In the genomic region with DNA sequence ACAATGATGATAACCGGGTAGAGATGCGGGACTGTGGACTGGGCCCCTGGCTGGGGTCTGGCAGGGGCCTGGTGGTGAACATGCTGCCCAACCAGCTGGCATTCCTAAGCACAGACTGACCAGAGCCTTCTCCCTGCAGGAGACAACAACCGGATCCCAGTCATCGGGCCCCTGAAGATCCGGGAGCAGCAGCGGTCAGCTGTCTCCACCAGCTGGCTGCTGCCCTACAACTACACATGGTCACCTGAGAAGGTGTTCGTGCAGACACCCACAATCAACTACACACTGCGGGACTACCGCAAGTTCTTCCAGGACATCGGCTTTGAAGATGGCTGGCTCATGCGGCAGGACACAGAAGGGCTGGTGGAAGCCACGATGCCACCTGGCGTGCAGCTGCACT, we compare ENCODE assay signal across 1 cellular context.
TF ChIP-seq lines count a peak whose summit lies in the region.

No MANE protein-coding gene starts in this region.

TF ChIP-seq in GM23338, 12 proteins besides CTCF, POLR2A, EP300 and RAD21 (continued from another document):
- TF ChIP-seq, protein P1, sequence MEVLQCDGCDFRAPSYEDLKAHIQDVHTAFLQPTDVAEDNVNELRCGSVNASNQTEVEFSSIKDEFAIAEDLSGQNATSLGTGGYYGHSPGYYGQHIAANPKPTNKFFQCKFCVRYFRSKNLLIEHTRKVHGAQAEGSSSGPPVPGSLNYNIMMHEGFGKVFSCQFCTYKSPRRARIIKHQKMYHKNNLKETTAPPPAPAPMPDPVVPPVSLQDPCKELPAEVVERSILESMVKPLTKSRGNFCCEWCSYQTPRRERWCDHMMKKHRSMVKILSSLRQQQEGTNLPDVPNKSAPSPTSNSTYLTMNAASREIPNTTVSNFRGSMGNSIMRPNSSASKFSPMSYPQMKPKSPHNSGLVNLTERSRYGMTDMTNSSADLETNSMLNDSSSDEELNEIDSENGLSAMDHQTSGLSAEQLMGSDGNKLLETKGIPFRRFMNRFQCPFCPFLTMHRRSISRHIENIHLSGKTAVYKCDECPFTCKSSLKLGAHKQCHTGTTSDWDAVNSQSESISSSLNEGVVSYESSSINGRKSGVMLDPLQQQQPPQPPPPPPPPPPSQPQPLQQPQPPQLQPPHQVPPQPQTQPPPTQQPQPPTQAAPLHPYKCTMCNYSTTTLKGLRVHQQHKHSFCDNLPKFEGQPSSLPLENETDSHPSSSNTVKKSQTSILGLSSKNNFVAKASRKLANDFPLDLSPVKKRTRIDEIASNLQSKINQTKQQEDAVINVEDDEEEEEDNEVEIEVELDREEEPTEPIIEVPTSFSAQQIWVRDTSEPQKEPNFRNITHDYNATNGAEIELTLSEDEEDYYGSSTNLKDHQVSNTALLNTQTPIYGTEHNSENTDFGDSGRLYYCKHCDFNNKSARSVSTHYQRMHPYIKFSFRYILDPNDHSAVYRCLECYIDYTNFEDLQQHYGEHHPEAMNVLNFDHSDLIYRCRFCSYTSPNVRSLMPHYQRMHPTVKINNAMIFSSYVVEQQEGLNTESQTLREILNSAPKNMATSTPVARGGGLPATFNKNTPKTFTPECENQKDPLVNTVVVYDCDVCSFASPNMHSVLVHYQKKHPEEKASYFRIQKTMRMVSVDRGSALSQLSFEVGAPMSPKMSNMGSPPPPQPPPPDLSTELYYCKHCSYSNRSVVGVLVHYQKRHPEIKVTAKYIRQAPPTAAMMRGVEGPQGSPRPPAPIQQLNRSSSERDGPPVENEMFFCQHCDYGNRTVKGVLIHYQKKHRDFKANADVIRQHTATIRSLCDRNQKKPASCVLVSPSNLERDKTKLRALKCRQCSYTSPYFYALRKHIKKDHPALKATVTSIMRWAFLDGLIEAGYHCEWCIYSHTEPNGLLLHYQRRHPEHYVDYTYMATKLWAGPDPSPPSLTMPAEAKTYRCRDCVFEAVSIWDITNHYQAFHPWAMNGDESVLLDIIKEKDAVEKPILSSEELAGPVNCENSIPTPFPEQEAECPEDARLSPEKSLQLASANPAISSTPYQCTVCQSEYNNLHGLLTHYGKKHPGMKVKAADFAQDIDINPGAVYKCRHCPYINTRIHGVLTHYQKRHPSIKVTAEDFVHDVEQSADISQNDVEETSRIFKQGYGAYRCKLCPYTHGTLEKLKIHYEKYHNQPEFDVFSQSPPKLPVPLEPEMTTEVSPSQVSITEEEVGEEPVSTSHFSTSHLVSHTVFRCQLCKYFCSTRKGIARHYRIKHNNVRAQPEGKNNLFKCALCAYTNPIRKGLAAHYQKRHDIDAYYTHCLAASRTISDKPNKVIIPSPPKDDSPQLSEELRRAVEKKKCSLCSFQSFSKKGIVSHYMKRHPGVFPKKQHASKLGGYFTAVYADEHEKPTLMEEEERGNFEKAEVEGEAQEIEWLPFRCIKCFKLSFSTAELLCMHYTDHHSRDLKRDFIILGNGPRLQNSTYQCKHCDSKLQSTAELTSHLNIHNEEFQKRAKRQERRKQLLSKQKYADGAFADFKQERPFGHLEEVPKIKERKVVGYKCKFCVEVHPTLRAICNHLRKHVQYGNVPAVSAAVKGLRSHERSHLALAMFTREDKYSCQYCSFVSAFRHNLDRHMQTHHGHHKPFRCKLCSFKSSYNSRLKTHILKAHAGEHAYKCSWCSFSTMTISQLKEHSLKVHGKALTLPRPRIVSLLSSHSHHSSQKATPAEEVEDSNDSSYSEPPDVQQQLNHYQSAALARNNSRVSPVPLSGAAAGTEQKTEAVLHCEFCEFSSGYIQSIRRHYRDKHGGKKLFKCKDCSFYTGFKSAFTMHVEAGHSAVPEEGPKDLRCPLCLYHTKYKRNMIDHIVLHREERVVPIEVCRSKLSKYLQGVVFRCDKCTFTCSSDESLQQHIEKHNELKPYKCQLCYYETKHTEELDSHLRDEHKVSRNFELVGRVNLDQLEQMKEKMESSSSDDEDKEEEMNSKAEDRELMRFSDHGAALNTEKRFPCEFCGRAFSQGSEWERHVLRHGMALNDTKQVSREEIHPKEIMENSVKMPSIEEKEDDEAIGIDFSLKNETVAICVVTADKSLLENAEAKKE (CRISPR knock-in tag; IDR thresholded peaks at IDR 0.05), result no peak
- no peak for TF ChIP-seq ZNF331 (CRISPR knock-in tag; IDR thresholded peaks at IDR 0.05; ENCODE audit: low read depth)
- no peak for TF ChIP-seq ZNF114 (CRISPR knock-in tag; IDR thresholded peaks at IDR 0.05)
- TF ChIP-seq STAT1 (IDR thresholded peaks at IDR 0.05; ENCODE audit: unreplicated experiment), result no peak
- TF ChIP-seq JUNB (IDR thresholded peaks at IDR 0.05; ENCODE audit: unreplicated experiment), result no peak
- no peak for TF ChIP-seq NANOG (IDR thresholded peaks at IDR 0.05; ENCODE audit: borderline replicate concordance)
- TF ChIP-seq, protein P2, sequence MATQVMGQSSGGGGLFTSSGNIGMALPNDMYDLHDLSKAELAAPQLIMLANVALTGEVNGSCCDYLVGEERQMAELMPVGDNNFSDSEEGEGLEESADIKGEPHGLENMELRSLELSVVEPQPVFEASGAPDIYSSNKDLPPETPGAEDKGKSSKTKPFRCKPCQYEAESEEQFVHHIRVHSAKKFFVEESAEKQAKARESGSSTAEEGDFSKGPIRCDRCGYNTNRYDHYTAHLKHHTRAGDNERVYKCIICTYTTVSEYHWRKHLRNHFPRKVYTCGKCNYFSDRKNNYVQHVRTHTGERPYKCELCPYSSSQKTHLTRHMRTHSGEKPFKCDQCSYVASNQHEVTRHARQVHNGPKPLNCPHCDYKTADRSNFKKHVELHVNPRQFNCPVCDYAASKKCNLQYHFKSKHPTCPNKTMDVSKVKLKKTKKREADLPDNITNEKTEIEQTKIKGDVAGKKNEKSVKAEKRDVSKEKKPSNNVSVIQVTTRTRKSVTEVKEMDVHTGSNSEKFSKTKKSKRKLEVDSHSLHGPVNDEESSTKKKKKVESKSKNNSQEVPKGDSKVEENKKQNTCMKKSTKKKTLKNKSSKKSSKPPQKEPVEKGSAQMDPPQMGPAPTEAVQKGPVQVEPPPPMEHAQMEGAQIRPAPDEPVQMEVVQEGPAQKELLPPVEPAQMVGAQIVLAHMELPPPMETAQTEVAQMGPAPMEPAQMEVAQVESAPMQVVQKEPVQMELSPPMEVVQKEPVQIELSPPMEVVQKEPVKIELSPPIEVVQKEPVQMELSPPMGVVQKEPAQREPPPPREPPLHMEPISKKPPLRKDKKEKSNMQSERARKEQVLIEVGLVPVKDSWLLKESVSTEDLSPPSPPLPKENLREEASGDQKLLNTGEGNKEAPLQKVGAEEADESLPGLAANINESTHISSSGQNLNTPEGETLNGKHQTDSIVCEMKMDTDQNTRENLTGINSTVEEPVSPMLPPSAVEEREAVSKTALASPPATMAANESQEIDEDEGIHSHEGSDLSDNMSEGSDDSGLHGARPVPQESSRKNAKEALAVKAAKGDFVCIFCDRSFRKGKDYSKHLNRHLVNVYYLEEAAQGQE (IDR thresholded peaks at IDR 0.05; ENCODE audit: unreplicated experiment), result no peak
- no peak for TF ChIP-seq CREB1 (CRISPR knock-in tag; IDR thresholded peaks at IDR 0.05; ENCODE audit: low read depth)
- TF ChIP-seq, protein P3, sequence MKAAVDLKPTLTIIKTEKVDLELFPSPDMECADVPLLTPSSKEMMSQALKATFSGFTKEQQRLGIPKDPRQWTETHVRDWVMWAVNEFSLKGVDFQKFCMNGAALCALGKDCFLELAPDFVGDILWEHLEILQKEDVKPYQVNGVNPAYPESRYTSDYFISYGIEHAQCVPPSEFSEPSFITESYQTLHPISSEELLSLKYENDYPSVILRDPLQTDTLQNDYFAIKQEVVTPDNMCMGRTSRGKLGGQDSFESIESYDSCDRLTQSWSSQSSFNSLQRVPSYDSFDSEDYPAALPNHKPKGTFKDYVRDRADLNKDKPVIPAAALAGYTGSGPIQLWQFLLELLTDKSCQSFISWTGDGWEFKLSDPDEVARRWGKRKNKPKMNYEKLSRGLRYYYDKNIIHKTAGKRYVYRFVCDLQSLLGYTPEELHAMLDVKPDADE (IDR thresholded peaks at IDR 0.05), result no peak
- TF ChIP-seq POLR2AphosphoS5 (IDR thresholded peaks at IDR 0.05; ENCODE audit: low read depth), result no peak
- TF ChIP-seq EZH2 (IDR thresholded peaks at IDR 0.05; ENCODE audit: low read depth, unreplicated experiment), result no peak
TF ChIP-seq in GM23338: peak in this region for 0.
